13 cellular contexts compared by ENCODE assay signal in the genomic region with DNA sequence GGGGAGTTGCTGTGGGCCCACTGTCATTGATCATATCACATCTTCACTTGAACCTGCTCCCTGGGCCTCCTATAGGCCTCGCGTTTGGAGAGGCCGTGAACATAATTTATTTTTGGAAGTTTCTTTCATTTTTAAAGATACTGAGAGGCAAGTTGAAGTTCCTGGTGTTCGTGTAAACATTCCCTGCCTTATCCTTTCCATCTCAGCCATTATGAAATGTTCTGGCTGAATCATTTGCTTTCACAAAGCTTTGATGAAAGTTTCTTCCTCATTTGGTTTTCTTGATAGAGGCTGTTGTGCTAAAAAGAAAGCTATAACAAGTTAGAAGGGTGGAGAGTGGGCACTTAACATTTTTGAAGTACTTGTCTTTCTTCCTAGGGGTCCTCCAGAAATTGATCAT. TPM values are rescaled to one million over a fixed set of nuclear protein-coding genes. Genes with fewer than 3 reads are reported as not detected.
DNase-seq lines count a peak whose midpoint lies in the region; ATAC-seq and TF ChIP-seq lines count a peak whose summit lies in the region.
"Had no signal": no experiment of that assay in that cellular context is flagged by ENCODE, and none has a peak within 500 bp of the region (broad histone marks: within the 10 kb centered on the region; RNA-seq: fewer than 3 reads in every experiment).

No MANE protein-coding gene starts in this region.

- no peak overlapping the region for H3K4me3 ChIP-seq in BLaER1 treated with 17β-estradiol and CSF1 and Interleukin-3, amounts not matched to agents 10 nM and 100 nM
- H3K4me3 ChIP-seq in PC-9 (peak overlapping the region; percentile 29; the same call in 1 of the 2 replicates), esophagus squamous epithelium (peak overlapping the region in 1 of 4 donors; percentile 29), parathyroid adenoma (ENCODE audit: low read depth, low read length) (peak overlapping the region; percentile 21)
- H3K4me3 ChIP-seq: ovary had no signal

- peaks cover 54 to 100% (median 94%) of the 10 kb centered on the region in 11 experiments; a peak in 21 of 22 replicates for H4K20me1 ChIP-seq in BLaER1 treated with 17β-estradiol and CSF1 and Interleukin-3, amounts not matched to agents 10 nM and 100 nM
- no peaks in the 10 kb centered on the region; the same call in 1 of the 2 replicates for H4K20me1 ChIP-seq in PC-9 (ENCODE audit: insufficient read depth)

- no peaks in the 10 kb centered on the region for H3K9me3 ChIP-seq in BLaER1 treated with 17β-estradiol and CSF1 and Interleukin-3, amounts not matched to agents 10 nM and 100 nM (replicated peaks in 1 of 11)
- no peaks in the 10 kb centered on the region for H3K9me3 ChIP-seq in PC-9 (ENCODE audit: insufficient read depth, low read depth)
- no peaks in the 10 kb centered on the region for H3K9me3 ChIP-seq in esophagus squamous epithelium
- no peaks in the 10 kb centered on the region for H3K9me3 ChIP-seq in parathyroid adenoma (ENCODE audit: control insufficient read depth, low read length)
- H3K9me3 ChIP-seq: ovary had no signal

- H3K36me3 ChIP-seq in BLaER1 treated with 17β-estradiol and CSF1 and Interleukin-3, amounts not matched to agents 10 nM and 100 nM = peaks cover 0 to 31% (median 18%) of the 10 kb centered on the region in 11 experiments; a peak in 14 of 22 replicates
- H3K36me3 ChIP-seq in PC-9 (ENCODE audit: low read depth) (no peaks in the 10 kb centered on the region), esophagus squamous epithelium (peaks cover 0 to 9% (median 0%) of the 10 kb centered on the region in 3 donors), parathyroid adenoma (ENCODE audit: control insufficient read depth, insufficient read depth, low read length) (no peaks in the 10 kb centered on the region)
- H3K36me3 ChIP-seq: ovary had no signal

- H2AFZ ChIP-seq in PC-9 (no peak overlapping the region), parathyroid adenoma (no peak overlapping the region)

- H3F3A ChIP-seq in PC-9 (ENCODE audit: insufficient read depth, low read depth) = peaks cover 8% of the 10 kb centered on the region; the same call in 1 of the 2 replicates

- no peaks in the 10 kb centered on the region for H3K27me3 Mint-ChIP-seq in activated T-helper 17 cell treated with anti-CD3 and anti-CD28 coated beads, Interleukin-2, amount 50 U/mL, for 72 hours
- H3K27me3 Mint-ChIP-seq: dendritic cell treated with granulocyte-macrophage colony-stimulating factor and Interleukin-4, amounts not matched to agents 40 ng/mL and 50 ng/mL, for 4 days had no signal

- intact Hi-C loops in PC-9 (cut with micrococcal nuclease; ENCODE audit: unreplicated experiment) = no loop called here
- intact Hi-C loops in esophagus squamous epithelium (cut with DNase I) = no loop called here

- no peak for TF ChIP-seq POLR2A in esophagus squamous epithelium (IDR thresholded peaks at IDR 0.05)

- H3K4me2 ChIP-seq in BLaER1 treated with 17β-estradiol and CSF1 and Interleukin-3, amounts not matched to agents 10 nM and 100 nM = peak overlapping the region; percentile 52 to 82 (median 58)
- peak overlapping the region; percentile 76 for H3K4me2 ChIP-seq in PC-9
- H3K4me2 ChIP-seq in parathyroid adenoma (ENCODE audit: low read length) = no peak overlapping the region

- no peak overlapping the region for H3K27ac Mint-ChIP-seq in activated T-helper 17 cell treated with anti-CD3 and anti-CD28 coated beads, Interleukin-2, amount 50 U/mL, for 72 hours
- H3K27ac Mint-ChIP-seq: dendritic cell treated with granulocyte-macrophage colony-stimulating factor and Interleukin-4, amounts not matched to agents 40 ng/mL and 50 ng/mL, for 4 days; T-helper 2 cell treated with Interferon-gamma antibody and Interleukin-4, amounts not matched to agents 5 μg/mL and 100 μg/mL, for 36 hours had no signal

- peaks cover 14% of the 10 kb centered on the region for H3K36me3 Mint-ChIP-seq in activated T-helper 17 cell treated with anti-CD3 and anti-CD28 coated beads, Interleukin-2, amount 50 U/mL, for 72 hours (ENCODE audit: low read depth)

- POLR2A ChIA-PET in PC-9 (lab: Charles Lee; ENCODE audit: unreplicated experiment) = no interaction called here

- no peak overlapping the region for H3K4me3 Mint-ChIP-seq in activated T-helper 17 cell treated with anti-CD3 and anti-CD28 coated beads, Interleukin-2, amount 50 U/mL, for 72 hours
- H3K4me3 Mint-ChIP-seq: dendritic cell treated with granulocyte-macrophage colony-stimulating factor and Interleukin-4, amounts not matched to agents 40 ng/mL and 50 ng/mL, for 4 days; T-helper 2 cell treated with Interferon-gamma antibody and Interleukin-4, amounts not matched to agents 5 μg/mL and 100 μg/mL, for 36 hours had no signal

- H3K9me3 Mint-ChIP-seq in activated T-helper 17 cell treated with anti-CD3 and anti-CD28 coated beads, Interleukin-2, amount 50 U/mL, for 72 hours = no peaks in the 10 kb centered on the region
- H3K9me3 Mint-ChIP-seq: dendritic cell treated with granulocyte-macrophage colony-stimulating factor and Interleukin-4, amounts not matched to agents 40 ng/mL and 50 ng/mL, for 4 days; T-helper 2 cell treated with Interferon-gamma antibody and Interleukin-4, amounts not matched to agents 5 μg/mL and 100 μg/mL, for 36 hours had no signal

- H3K79me2 ChIP-seq in PC-9 (ENCODE audit: low read depth) (peaks cover 26% of the 10 kb centered on the region), parathyroid adenoma (peaks cover 35% of the 10 kb centered on the region)

- no peaks in the 10 kb centered on the region for H3K27me3 ChIP-seq in BLaER1 treated with 17β-estradiol and CSF1 and Interleukin-3, amounts not matched to agents 10 nM and 100 nM
- H3K27me3 ChIP-seq in PC-9 (ENCODE audit: insufficient read depth, low read depth) (no peaks in the 10 kb centered on the region), esophagus squamous epithelium (no peaks in the 10 kb centered on the region), parathyroid adenoma (ENCODE audit: control insufficient read depth, insufficient read depth, low read length) (no peaks in the 10 kb centered on the region)
- H3K27me3 ChIP-seq: ovary had no signal

- peak in 1 of 2 experiments; percentile 76 for DNase-seq in PC-9
- DNase-seq in esophagus squamous epithelium (lab: John Stamatoyannopoulos, UW) = no peak
- no peak for DNase-seq in NCI-H1048 (lab: John Stamatoyannopoulos, UW)
- no peak for DNase-seq in GDM1 (lab: John Stamatoyannopoulos, UW)
- DNase-seq: activated T-cell treated with anti-CD3 and anti-CD28 coated beads for 4 hours, COR-L47, ovary had no signal

- peak overlapping the region in 6 of 11 experiments; percentile 2 to 30 (median 22); a peak in 5 of 22 replicates for H3K9ac ChIP-seq in BLaER1 treated with 17β-estradiol and CSF1 and Interleukin-3, amounts not matched to agents 10 nM and 100 nM
- H3K9ac ChIP-seq in parathyroid adenoma = no peak overlapping the region

- CTCF ChIA-PET in PC-9 (lab: Charles Lee) = interaction anchor here (0.6 kb wide), 1 partner anchor 381 kb away, joined by 7 read pairs; a partner anchor contains a TSS

- H3K4me1 Mint-ChIP-seq in activated T-helper 17 cell treated with anti-CD3 and anti-CD28 coated beads, Interleukin-2, amount 50 U/mL, for 72 hours = peaks cover 21% of the 10 kb centered on the region

- BruUV-seq in PC-9 (replicated peaks; lab: Mats Ljungman, UMichigan) = no TSS peak

- WGBS in esophagus squamous epithelium, 2 donors = 36 to 52% methylated on average over 4 of the region's 4 CpGs

- TF ChIP-seq CTCF in PC-9 (conservative IDR thresholded peaks at IDR 0.05) (no peak), esophagus squamous epithelium (IDR thresholded peaks at IDR 0.05) (no peak), parathyroid adenoma (IDR thresholded peaks at IDR 0.05) (no peak)

- H3K9me2 ChIP-seq in PC-9 (ENCODE audit: insufficient read depth) = no peaks in the 10 kb centered on the region

- peaks cover 38 to 51% (median 46%) of the 10 kb centered on the region in 10 experiments for H3K4me1 ChIP-seq in BLaER1 treated with 17β-estradiol and CSF1 and Interleukin-3, amounts not matched to agents 10 nM and 100 nM
- H3K4me1 ChIP-seq in PC-9 (replicated peaks; ENCODE audit: insufficient read depth) = peaks cover 15% of the 10 kb centered on the region
- peaks cover 0 to 60% (median 23%) of the 10 kb centered on the region in 3 donors for H3K4me1 ChIP-seq in esophagus squamous epithelium
- H3K4me1 ChIP-seq in parathyroid adenoma = peaks cover 2% of the 10 kb centered on the region

- ATAC-seq in HG02571 (IDR thresholded peaks at IDR 0.05; ENCODE audit: unreplicated experiment) = no peak
- no peak for ATAC-seq in activated T-helper 17 cell treated with anti-CD3 and anti-CD28 coated beads, Interleukin-2, amount 50 U/mL, for 72 hours (replicated peaks)

- peak overlapping the region in 9 of 11 experiments; percentile 6 to 49 (median 29); a peak in 15 of 22 replicates for H3K27ac ChIP-seq in BLaER1 treated with 17β-estradiol and CSF1 and Interleukin-3, amounts not matched to agents 10 nM and 100 nM
- peak overlapping the region; percentile 70 for H3K27ac ChIP-seq in PC-9
- H3K27ac ChIP-seq in esophagus squamous epithelium = peak overlapping the region in 3 of 4 donors; percentile 17 to 75 (median 66)
- peak overlapping the region; percentile 59 for H3K27ac ChIP-seq in parathyroid adenoma

RNA-seq across cellular contexts. Expression of a gene that starts 15.5 kb away (rescaled TPM):
- total RNA-seq in PC-9 (2021) = 72.3 and 75.3 TPM in 2 replicates
- 10 to 100 TPM; 31.3 to 77.4 (median 45.9) TPM for total RNA-seq in esophagus squamous epithelium
- total RNA-seq in activated T-helper 17 cell treated with anti-CD3 and anti-CD28 coated beads, Interleukin-2, amount 50 U/mL, for 72 hours = 10 to 100 TPM; 36.7 to 51.9 TPM

Comparison
In these comparisons a context has a peak if more than half of its experiments do, and no peak if none do; other contexts are left out.
1. H3K4me3 ChIP-seq: peak in PC-9 (single experiment) and parathyroid adenoma (single experiment); none in BLaER1 treated with 17β-estradiol and CSF1 and Interleukin-3, amounts not matched to agents 10 nM and 100 nM (0 of 10).
2. Peak in every context shown above with its lines, with median percentiles within 50 percentile points of each other: H3K27ac ChIP-seq.